In genomic region chr10:71599518-71599917, GRCh38 we compare ENCODE assay signal across 19 cellular contexts.
"Had no signal": no experiment of that assay in that cellular context is flagged by ENCODE, and none has a peak within 500 bp of the region (broad histone marks: within the 10 kb centered on the region; RNA-seq: fewer than 3 reads in every experiment).

No MANE protein-coding gene starts in this region.

- H3K79me2 ChIP-seq: hepatocyte had no signal

- H3K9me3 ChIP-seq: body of pancreas, esophagus muscularis mucosa, lower lobe of right lung, upper lobe of right lung had no signal

- H3K9me3 Mint-ChIP-seq: activated naive CD4-positive, alpha-beta T cell treated with anti-CD3 and anti-CD28 coated beads, Interleukin-2, amount 50 U/mL, for 72 hours; activated T-cell treated with anti-CD3 and anti-CD28 coated beads, Interleukin-2, amount 50 U/mL, for 72 hours; mesothelial cell of epicardium; natural killer cell treated with Interleukin-12 subunit alpha and Interleukin-12 subunit beta and Interleukin-15 and Interleukin-18, amount 100 ng/mL, for 72 hours; stimulated activated naive CD8-positive, alpha-beta T cell treated with anti-CD3 and anti-CD28 coated beads, Interleukin-15, amount 100 ng/mL, for 72 hours had no signal

- H3K4me3 Mint-ChIP-seq: activated T-cell treated with anti-CD3 and anti-CD28 coated beads, Interleukin-2, amount 50 U/mL, for 72 hours; mesothelial cell of epicardium; natural killer cell treated with Interleukin-12 subunit alpha and Interleukin-12 subunit beta and Interleukin-15 and Interleukin-18, amount 100 ng/mL, for 72 hours; stimulated activated naive CD8-positive, alpha-beta T cell treated with anti-CD3 and anti-CD28 coated beads, Interleukin-15, amount 100 ng/mL, for 72 hours had no signal

- H3K4me2 ChIP-seq: hepatocyte had no signal

- H3K36me3 ChIP-seq: esophagus muscularis mucosa, lower lobe of right lung, upper lobe of right lung had no signal

- H3K27me3 Mint-ChIP-seq: natural killer cell treated with Interleukin-12 subunit alpha and Interleukin-12 subunit beta and Interleukin-15 and Interleukin-18, amount 100 ng/mL, for 72 hours; stimulated activated naive CD8-positive, alpha-beta T cell treated with anti-CD3 and anti-CD28 coated beads, Interleukin-15, amount 100 ng/mL, for 72 hours had no signal

- H2AFZ ChIP-seq: hepatocyte had no signal

- H3K27ac Mint-ChIP-seq: activated naive CD4-positive, alpha-beta T cell treated with anti-CD3 and anti-CD28 coated beads, Interleukin-2, amount 50 U/mL, for 72 hours; activated T-cell treated with anti-CD3 and anti-CD28 coated beads, Interleukin-2, amount 50 U/mL, for 72 hours; mesothelial cell of epicardium; natural killer cell treated with Interleukin-12 subunit alpha and Interleukin-12 subunit beta and Interleukin-15 and Interleukin-18, amount 100 ng/mL, for 72 hours; stimulated activated naive CD8-positive, alpha-beta T cell treated with anti-CD3 and anti-CD28 coated beads, Interleukin-15, amount 100 ng/mL, for 72 hours had no signal

- H3K4me3 ChIP-seq: body of pancreas, esophagus muscularis mucosa, hepatocyte, lower lobe of right lung, upper lobe of right lung had no signal

- ATAC-seq: activated T-cell treated with anti-CD3 and anti-CD28 coated beads, Interleukin-2, amount 50 U/mL, for 72 hours; left colon; natural killer cell treated with Interleukin-12 subunit alpha and Interleukin-12 subunit beta and Interleukin-15 and Interleukin-18, amount 100 ng/mL, for 72 hours; stimulated activated naive CD8-positive, alpha-beta T cell treated with anti-CD3 and anti-CD28 coated beads, Interleukin-15, amount 100 ng/mL, for 72 hours had no signal

- H3K36me3 Mint-ChIP-seq: activated naive CD4-positive, alpha-beta T cell treated with anti-CD3 and anti-CD28 coated beads, Interleukin-2, amount 50 U/mL, for 72 hours; mesothelial cell of epicardium; natural killer cell treated with Interleukin-12 subunit alpha and Interleukin-12 subunit beta and Interleukin-15 and Interleukin-18, amount 100 ng/mL, for 72 hours had no signal

- H3K27me3 ChIP-seq: body of pancreas, esophagus muscularis mucosa, hepatocyte, upper lobe of right lung had no signal

- DNase-seq: activated CD4-positive, alpha-beta T cell treated with anti-CD3 and anti-CD28 coated beads for 1 hour; activated gamma-delta T cell treated with Interleukin-2 at 50 U/mL for 16 hours; activated T-cell treated with anti-CD3 and anti-CD28 coated beads, Interleukin-2, amount 50 U/mL, for 72 hours; body of pancreas; cortex of kidney; effector CD8-positive, alpha-beta T cell; left colon; lower lobe of right lung; retina; stimulated activated naive CD8-positive, alpha-beta T cell treated with anti-CD3 and anti-CD28 coated beads, Interleukin-15, amount 100 ng/mL, for 72 hours; SW 1271; T-helper 2 cell; upper lobe of right lung; WERI-Rb-1 had no signal

- H3K27ac ChIP-seq: lower lobe of right lung, upper lobe of right lung, WERI-Rb-1 had no signal
